5 cellular contexts compared by ENCODE assay signal in genomic region chr1:151782026-151782425, GRCh38. TPM values are rescaled to one million over a fixed set of nuclear protein-coding genes. Genes with fewer than 3 reads are reported as not detected.
"Had no signal": no experiment of that assay in that cellular context is flagged by ENCODE, and none has a peak within 500 bp of the region (broad histone marks: within the 10 kb centered on the region; RNA-seq: fewer than 3 reads in every experiment).

No MANE protein-coding gene starts in this region.

RNA-seq across cellular contexts. Expression of gene LINGO4, which starts 23.2 kb away (rescaled TPM):
- total RNA-seq: GM23248, GM23338, H1, H4, H9 had no signal
- polyA plus RNA-seq: GM23248, GM23338 had no signal

RNA-seq across cellular contexts. Expression of gene RORC, which starts 49.6 kb away (rescaled TPM):
- total RNA-seq: GM23248 had no signal
- polyA plus RNA-seq: GM23248 had no signal

RNA-seq across cellular contexts. Expression of gene C2CD4D, which starts 57.6 kb away (rescaled TPM):
- total RNA-seq: GM23248, H4 had no signal
